17 cellular contexts compared by ENCODE assay signal in genomic region chr1:144534286-144534685, GRCh38. TPM values are rescaled to one million over a fixed set of nuclear protein-coding genes. Genes with fewer than 3 reads are reported as not detected.
"Had no signal": no experiment of that assay in that cellular context is flagged by ENCODE, and none has a peak within 500 bp of the region (broad histone marks: within the 10 kb centered on the region; RNA-seq: fewer than 3 reads in every experiment).

No MANE protein-coding gene starts in this region.

RNA-seq across cellular contexts. Expression of gene PPIAL4F, which starts 58.4 kb away (rescaled TPM):
- total RNA-seq: bronchial epithelial cell, colonic mucosa, dermis microvascular lymphatic vessel endothelial cell, epithelial cell of proximal tubule, gastrocnemius medialis, left ventricle myocardium inferior, lung, mesenteric fat pad, mucosa of gallbladder, omental fat pad, pulmonary artery endothelial cell, right atrium auricular region, smooth muscle cell, tibial nerve, ureter had no signal
- polyA plus RNA-seq: adipose tissue, lung, SK-N-SH, smooth muscle cell had no signal
